6 cellular contexts compared by ENCODE assay signal in the genomic region with DNA sequence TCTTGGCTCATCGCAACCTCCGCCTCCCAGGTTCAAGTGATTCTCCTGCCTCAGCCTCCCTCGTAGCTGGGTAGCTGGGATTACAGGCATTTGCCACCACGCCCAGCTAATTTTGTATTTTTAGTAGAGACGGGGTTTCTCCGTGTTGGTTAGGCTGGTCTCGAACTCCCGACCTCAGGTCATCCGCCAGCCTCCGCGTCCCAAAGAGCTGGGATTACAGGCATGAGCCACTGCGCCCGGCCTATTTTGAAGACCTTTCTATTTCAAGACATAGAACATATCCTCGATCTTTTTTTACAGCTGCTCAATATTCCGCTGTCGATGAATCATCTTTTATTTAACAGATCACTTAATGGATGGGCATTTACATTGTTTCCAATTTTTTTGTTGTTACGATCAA. TPM values are rescaled to one million over a fixed set of nuclear protein-coding genes. Genes with fewer than 3 reads are reported as not detected.
DNase-seq lines count a peak whose midpoint lies in the region; ATAC-seq, FAIRE-seq and TF ChIP-seq lines count a peak whose summit lies in the region.
"Not testable (repeated sequence)": the region's sequence is repeated elsewhere in the genome, so short reads cannot be mapped to it uniquely, and the experiment has no call there.

No MANE protein-coding gene starts in this region.

- not testable (repeated sequence) for H2AK5ac ChIP-seq in H1 (ENCODE audit: low read depth, low read length)

- H3K36me3 Mint-ChIP-seq in IgD-negative memory B cell, WTC11: not testable (repeated sequence)

- not testable (repeated sequence) for H3K9me3 Mint-ChIP-seq in IgD-negative memory B cell, WTC11

- intact Hi-C loops in posterior vena cava (cut with DNase I); gastrocnemius medialis (cut with DNase I; ENCODE audit: low total_unique reads): not testable (repeated sequence)

- H4K20me1 ChIP-seq in H1 (replicated peaks in 1 of 2; ENCODE audit: control insufficient read depth in 1 of 2, insufficient read depth in 2 of 2, low read length in 2 of 2), result not testable (repeated sequence)

- H2BK15ac ChIP-seq in H1 (ENCODE audit: low read length), result not testable (repeated sequence)

- H2BK5ac ChIP-seq in H1 (ENCODE audit: low read depth, low read length), result not testable (repeated sequence)

- TF ChIP-seq CTCF in WTC11 (IDR thresholded peaks at IDR 0.05); H1 (IDR thresholded peaks at IDR 0.05; ENCODE audit: control extremely low read depth in 1 of 3, insufficient read depth in 1 of 3, low read depth in 1 of 3, low read length in 3 of 3); gastrocnemius medialis (IDR thresholded peaks at IDR 0.05 in 4 of 5, conservative IDR thresholded peaks at IDR 0.05 in 1 of 5): not testable (repeated sequence)

- in situ Hi-C loops in gastrocnemius medialis (cut with MboI; ENCODE audit: low sequenced_read_pairs in 4 of 4), result not testable (repeated sequence)

- not testable (repeated sequence) for TF ChIP-seq RAD21 in H1 (IDR thresholded peaks at IDR 0.05 in 1 of 2, conservative IDR thresholded peaks at IDR 0.05 in 1 of 2; ENCODE audit: low read depth in 2 of 2, low read length in 2 of 2)

- H3K4me1 Mint-ChIP-seq in IgD-negative memory B cell, result peaks cover 21 to 28% (median 23%) of the 10 kb centered on the region in 3 donors
- H3K4me1 Mint-ChIP-seq in WTC11, result peaks cover 17% of the 10 kb centered on the region

- H2BK120ac ChIP-seq in H1 (replicated peaks; ENCODE audit: low read depth, low read length), result not testable (repeated sequence)

- H3K23me2 ChIP-seq in H1 (ENCODE audit: low read depth, low read length), result not testable (repeated sequence)

- not testable (repeated sequence) for ATAC-seq in WTC11, gastrocnemius medialis

- H3K23ac ChIP-seq in H1 (ENCODE audit: insufficient read length), result not testable (repeated sequence)

- not testable (repeated sequence) for H2BK20ac ChIP-seq in H1 (ENCODE audit: low read length)

- H3K79me2 ChIP-seq in H1 (ENCODE audit: control insufficient read depth in 1 of 2, insufficient read depth in 2 of 2, low read length in 2 of 2), result not testable (repeated sequence)

- DNase-seq in ELF-1 (ENCODE audit: low read depth, low spot score), result peak; percentile 31
- DNase-seq in WTC11 (ENCODE audit: low spot score), result peak; percentile 30
- DNase-seq in H1 (ENCODE audit: low read depth in 1 of 2, low spot score in 2 of 2); gastrocnemius medialis: not testable (repeated sequence)
- DNase-seq in posterior vena cava (ENCODE audit: low spot score), result peak; percentile 54

- TF ChIP-seq POLR2A in H1 (IDR thresholded peaks at IDR 0.05; ENCODE audit: control extremely low read depth in 1 of 2, low read depth in 2 of 2, low read length in 2 of 2); gastrocnemius medialis (IDR thresholded peaks at IDR 0.05): not testable (repeated sequence)

- not testable (repeated sequence) for H2BK12ac ChIP-seq in H1 (ENCODE audit: low read depth, low read length)

- POLR2A ChIA-PET in WTC11 (lab: Charles Lee), result not testable (repeated sequence)
- POLR2A ChIA-PET in H1 (lab: Charles Lee; ENCODE audit: partially characterized antibody), result interaction anchor here (1.4 kb wide), 1 partner anchor 11 kb away, joined by 3 read pairs; no protein-coding TSS in a partner anchor

- not testable (repeated sequence) for H3K27me3 ChIP-seq in H1 (replicated peaks in 1 of 4; ENCODE audit: control insufficient read depth in 3 of 4, extremely low read depth in 1 of 4, insufficient read depth in 3 of 4, low read length in 3 of 4); gastrocnemius medialis

- H3K9ac ChIP-seq in H1 (replicated peaks in 1 of 4; ENCODE audit: extremely low read depth in 1 of 4, low read depth in 3 of 4, low read length in 3 of 4), result not testable (repeated sequence)

- not testable (repeated sequence) for H3K27me3 Mint-ChIP-seq in IgD-negative memory B cell
- H3K27me3 Mint-ChIP-seq in WTC11 (ENCODE audit: low read depth), result peaks cover 22% of the 10 kb centered on the region

- CTCF ChIA-PET in WTC11 (lab: Charles Lee), result not testable (repeated sequence)
- CTCF ChIA-PET in H1 (lab: Charles Lee; ENCODE audit: partially characterized antibody), result interaction anchor here (1.3 to 14.5 kb wide), 2 partner anchors 11 to 21 kb away, joined by 4 to 197 read pairs; no protein-coding TSS in a partner anchor

- not testable (repeated sequence) for H3K14ac ChIP-seq in H1 (ENCODE audit: insufficient read length)

- H3K36me3 ChIP-seq in H1 (ENCODE audit: control insufficient read depth in 2 of 4, insufficient read depth in 4 of 4, low read length in 3 of 4); gastrocnemius medialis: not testable (repeated sequence)

- H3K4ac ChIP-seq in H1 (replicated peaks; ENCODE audit: insufficient read length, low read depth, low read length), result not testable (repeated sequence)

- not testable (repeated sequence) for TF ChIP-seq EP300 in H1 (IDR thresholded peaks at IDR 0.05; ENCODE audit: borderline replicate concordance in 1 of 2, low read depth in 2 of 2, low read length in 2 of 2)

- H3K9me3 ChIP-seq in H1 (ENCODE audit: insufficient read depth in 2 of 2, low read depth in 1 of 2, low read length in 1 of 2); gastrocnemius medialis: not testable (repeated sequence)

- H4K8ac ChIP-seq in H1 (ENCODE audit: extremely low read depth, insufficient read depth, low read length), result not testable (repeated sequence)

- H3K4me3 Mint-ChIP-seq in IgD-negative memory B cell, result peak overlapping the region in 1 of 4 donors; percentile 33
- H3K4me3 Mint-ChIP-seq in WTC11, result not testable (repeated sequence)

- H3K4me1 ChIP-seq in H1 (replicated peaks in 1 of 4; ENCODE audit: control insufficient read depth in 3 of 4, insufficient read depth in 4 of 4, low read length in 3 of 4), result not testable (repeated sequence)
- H3K4me1 ChIP-seq in gastrocnemius medialis, result peaks cover 31 to 38% of the 10 kb centered on the region in 2 donors

- not testable (repeated sequence) for FAIRE-seq in H1 (lab: Jason Lieb, UNC)

- not testable (repeated sequence) for H3K27ac ChIP-seq in H1 (ENCODE audit: low read depth, low read length)
- H3K27ac ChIP-seq in gastrocnemius medialis, result peak overlapping the region in 3 of 4 donors; percentile 81 to 89 (median 82)

- peak overlapping the region in 2 of 3 donors; percentile 37 to 85 for H3K27ac Mint-ChIP-seq in IgD-negative memory B cell
- H3K27ac Mint-ChIP-seq in WTC11, result not testable (repeated sequence)

- not testable (repeated sequence) for H4K5ac ChIP-seq in H1 (ENCODE audit: insufficient read length, low read depth, low read length)

- H3K4me3 ChIP-seq in H1 (ENCODE audit: extremely low read depth in 1 of 4, insufficient read depth in 2 of 4, low read depth in 3 of 4, low read length in 4 of 4); gastrocnemius medialis: not testable (repeated sequence)

- not testable (repeated sequence) for H4K91ac ChIP-seq in H1 (replicated peaks; ENCODE audit: insufficient read length, low read length)

- not testable (repeated sequence) for H3K56ac ChIP-seq in H1 (replicated peaks; ENCODE audit: insufficient read length, low read depth, low read length)

- not testable (repeated sequence) for H3K79me1 ChIP-seq in H1 (ENCODE audit: low read depth, low read length)

- H3K4me2 ChIP-seq in H1 (ENCODE audit: insufficient read depth in 1 of 2, low read depth in 2 of 2, low read length in 2 of 2), result not testable (repeated sequence)

- 79% methylated on average over 17 of the region's 17 CpGs; no CpG with 5 or more reads in 1 of the 2 experiments for WGBS in H1 (ENCODE audit: extremely low coverage in 1 of 2, insufficient coverage in 1 of 2, insufficient read length in 1 of 2, insufficient replicate concordance in 2 of 2, low coverage in 1 of 2, low lambda C conversion rate in 2 of 2, missing lambda C conversion rate in 1 of 2), 2 experiments

- H2AFZ ChIP-seq in H1 (ENCODE audit: low read length), result not testable (repeated sequence)

- H3K18ac ChIP-seq in H1 (ENCODE audit: extremely low read depth, low read length), result not testable (repeated sequence)

RNA-seq across cellular contexts. Expression of gene TRIM7, which starts 5.7 kb away (rescaled TPM):
- polyA plus RNA-seq in IgD-negative memory B cell, result 0.71 TPM
- total RNA-seq in WTC11 (2021), result 0.64 to 1.4 TPM (median 0.98 TPM) in 3 replicates
- 0.44 and 0.47 TPM in 2 replicates for total RNA-seq in H1 (2021; fragmentation: NEBNext Ultra II Directional; extraction: Animal tissue kit (Norgen Biotek cat#: 25700))
- 0.36 and 0.57 TPM in 2 replicates for polyA plus RNA-seq in H1 (2011; rRNA removed)
- polyA plus RNA-seq in H1 (2011; cell fraction: cytosol; rRNA removed), result 0.62 TPM
- 0.54 TPM for polyA plus RNA-seq in H1 (2011; cell fraction: nucleus; rRNA removed)
- 0.35 to 1.0 TPM (median 0.45 TPM) in 4 replicates for polyA plus RNA-seq in H1 (2012, experiment 1 of 2)
- polyA plus RNA-seq in H1 (2012, experiment 2 of 2), result 0.55 TPM
- 0.53 TPM for polyA plus RNA-seq in H1 (2013, experiment 1 of 2)
- polyA plus RNA-seq in H1 (2013, experiment 2 of 2), result 0.28 TPM
- 0.05 TPM in 1 of 2 replicates, not detected in the other for polyA minus RNA-seq in H1 (2011; rRNA and poly(A)+ RNA removed)
- polyA minus RNA-seq in H1 (2011; cell fraction: cytosol; rRNA and poly(A)+ RNA removed), result not detected
- 0.60 TPM for polyA minus RNA-seq in H1 (2011; cell fraction: nucleus; rRNA and poly(A)+ RNA removed)
- 1 to 10 TPM; 3.1 to 3.5 TPM for total RNA-seq in posterior vena cava
- 10 to 100 TPM; 27.9 to 58.4 (median 47.1) TPM for total RNA-seq in gastrocnemius medialis

RNA-seq across cellular contexts. Expression of gene TRIM41, which starts 12.4 kb away (rescaled TPM):
- 1.3 TPM for polyA plus RNA-seq in IgD-negative memory B cell
- 31.9 to 33.5 TPM (median 32.2 TPM) in 3 replicates for total RNA-seq in WTC11 (2021)
- 21.2 and 21.6 TPM in 2 replicates for total RNA-seq in H1 (2021; fragmentation: NEBNext Ultra II Directional; extraction: Animal tissue kit (Norgen Biotek cat#: 25700))
- 12.9 and 18.0 TPM in 2 replicates for polyA plus RNA-seq in H1 (2011; rRNA removed)
- 19.8 TPM for polyA plus RNA-seq in H1 (2011; cell fraction: cytosol; rRNA removed)
- polyA plus RNA-seq in H1 (2011; cell fraction: nucleus; rRNA removed), result 79.7 TPM
- polyA plus RNA-seq in H1 (2012, experiment 1 of 2), result 19.4 to 26.5 TPM (median 23.3 TPM) in 4 replicates
- 10.8 TPM for polyA plus RNA-seq in H1 (2012, experiment 2 of 2)
- polyA plus RNA-seq in H1 (2013, experiment 1 of 2), result 15.0 TPM
- polyA plus RNA-seq in H1 (2013, experiment 2 of 2), result 13.5 TPM
- polyA minus RNA-seq in H1 (2011; rRNA and poly(A)+ RNA removed), result 4.7 and 7.7 TPM in 2 replicates
- polyA minus RNA-seq in H1 (2011; cell fraction: cytosol; rRNA and poly(A)+ RNA removed), result 6.7 TPM
- 19.8 TPM for polyA minus RNA-seq in H1 (2011; cell fraction: nucleus; rRNA and poly(A)+ RNA removed)
- total RNA-seq in posterior vena cava, result 10 to 100 TPM; 15.2 to 20.4 TPM
- 10 to 100 TPM; 15.6 to 23.5 (median 21.6) TPM for total RNA-seq in gastrocnemius medialis

RNA-seq across cellular contexts. Expression of gene RACK1, which starts 33.0 kb away (rescaled TPM):
- polyA plus RNA-seq in IgD-negative memory B cell (2,243 TPM), H1 (2011; rRNA removed) (7,578 and 7,971 TPM in 2 replicates)
- total RNA-seq in WTC11 (2021) (2,360 to 2,535 TPM (median 2,479 TPM) in 3 replicates), posterior vena cava (1,000 to 10,000 TPM; 1,013 to 1,030 TPM), gastrocnemius medialis (1,000 to 10,000 TPM; 1,697 to 2,187 (median 1,957) TPM)
- total RNA-seq in H1 (2021; fragmentation: NEBNext Ultra II Directional; extraction: Animal tissue kit (Norgen Biotek cat#: 25700)), result 2,564 and 2,589 TPM in 2 replicates
- 6,759 TPM for polyA plus RNA-seq in H1 (2011; cell fraction: cytosol; rRNA removed)
- 7,543 TPM for polyA plus RNA-seq in H1 (2011; cell fraction: nucleus; rRNA removed)
- polyA plus RNA-seq in H1 (2012, experiment 1 of 2), result 3,817 to 4,876 TPM (median 4,535 TPM) in 4 replicates
- polyA plus RNA-seq in H1 (2012, experiment 2 of 2), result 4,888 TPM
- polyA plus RNA-seq in H1 (2013, experiment 1 of 2), result 2,646 TPM
- polyA plus RNA-seq in H1 (2013, experiment 2 of 2), result 2,607 TPM
- polyA minus RNA-seq in H1 (2011; rRNA and poly(A)+ RNA removed), result 7,141 and 7,318 TPM in 2 replicates
- polyA minus RNA-seq in H1 (2011; cell fraction: cytosol; rRNA and poly(A)+ RNA removed), result 3,305 TPM
- polyA minus RNA-seq in H1 (2011; cell fraction: nucleus; rRNA and poly(A)+ RNA removed), result 3,286 TPM

RNA-seq across cellular contexts. Expression of gene TRIM52, which starts 50.2 kb away (rescaled TPM):
- polyA plus RNA-seq in IgD-negative memory B cell (31.6 TPM), H1 (2011; rRNA removed) (2.3 and 4.2 TPM in 2 replicates)
- total RNA-seq in WTC11 (2021) (7.8 to 10.1 TPM (median 8.7 TPM) in 3 replicates), posterior vena cava (10 to 100 TPM in 1 of 2 donors, 1 to 10 TPM in 1; 9.5 to 12.1 TPM), gastrocnemius medialis (1 to 10 TPM; 1.3 to 4.9 (median 3.4) TPM)
- 5.7 and 6.2 TPM in 2 replicates for total RNA-seq in H1 (2021; fragmentation: NEBNext Ultra II Directional; extraction: Animal tissue kit (Norgen Biotek cat#: 25700))
- polyA plus RNA-seq in H1 (2011; cell fraction: cytosol; rRNA removed), result 6.2 TPM
- polyA plus RNA-seq in H1 (2011; cell fraction: nucleus; rRNA removed), result 6.8 TPM
- polyA plus RNA-seq in H1 (2012, experiment 1 of 2), result 8.8 to 10.6 TPM (median 9.8 TPM) in 4 replicates
- 0.70 TPM for polyA plus RNA-seq in H1 (2012, experiment 2 of 2)
- polyA plus RNA-seq in H1 (2013, experiment 1 of 2), result 5.1 TPM
- polyA plus RNA-seq in H1 (2013, experiment 2 of 2), result 4.3 TPM
- polyA minus RNA-seq in H1 (2011; rRNA and poly(A)+ RNA removed), result 5.5 and 6.2 TPM in 2 replicates
- 2.3 TPM for polyA minus RNA-seq in H1 (2011; cell fraction: cytosol; rRNA and poly(A)+ RNA removed)
- polyA minus RNA-seq in H1 (2011; cell fraction: nucleus; rRNA and poly(A)+ RNA removed), result 4.6 TPM

Comparison
In these comparisons a context has a peak if more than half of its experiments do, and no peak if none do; other contexts are left out.
1. RNA of gene TRIM7, which starts 5.7 kb away (total RNA-seq): 27.9 to 58.4 TPM in gastrocnemius medialis; 3.1 to 3.5 TPM in posterior vena cava, 0.64 to 1.4 TPM in WTC11 and 0.44 to 0.47 TPM in H1; every median in the first group is over 4 times any median in the second.